In the genomic region with DNA sequence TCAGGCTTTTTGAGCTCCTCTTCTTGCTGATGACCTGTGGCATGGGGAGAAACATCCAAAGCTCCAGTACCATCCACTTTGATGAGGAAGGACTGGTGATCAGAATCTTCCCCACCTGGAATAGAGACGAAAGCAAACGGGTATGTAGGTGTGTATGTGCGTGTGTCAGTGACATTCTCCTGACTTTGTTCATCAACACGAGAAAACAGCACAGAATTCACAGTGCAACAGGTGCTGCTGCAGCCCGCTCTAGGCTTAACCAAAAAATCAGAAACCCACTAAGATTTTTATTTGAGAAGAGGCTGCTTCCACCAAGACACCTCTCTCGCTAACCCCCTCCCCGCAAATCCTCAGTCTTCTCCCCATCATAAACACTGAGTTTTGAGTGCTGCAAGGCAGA, we compare ENCODE assay signal across 25 cellular contexts.
"Had no signal": no experiment of that assay in that cellular context is flagged by ENCODE, and none has a peak within 500 bp of the region (broad histone marks: within the 10 kb centered on the region; RNA-seq: fewer than 3 reads in every experiment).

No MANE protein-coding gene starts in this region.

- H3K27me3 ChIP-seq: ovary, right atrium auricular region, right lobe of liver, tibial nerve, vagina had no signal

- H3K27ac ChIP-seq: left lung, lower lobe of right lung, ovary, right atrium auricular region, right lobe of liver, tibial nerve, vagina had no signal

- H3K4me3 ChIP-seq: left lung, lower lobe of right lung, ovary, right atrium auricular region, right lobe of liver, smooth muscle cell, tibial nerve, vagina had no signal

- H3K4me1 Mint-ChIP-seq: immature natural killer cell; stimulated activated naive CD8-positive, alpha-beta T cell treated with anti-CD3 and anti-CD28 coated beads, Interleukin-15, amount 100 ng/mL, for 72 hours had no signal

- H3K36me3 ChIP-seq: left lung, lower lobe of right lung, ovary, right atrium auricular region, right lobe of liver, tibial nerve, vagina had no signal

- H3K4me1 ChIP-seq: lower lobe of right lung, right lobe of liver, vagina had no signal

- DNase-seq: immature natural killer cell; kidney; left colon; left lung; lower lobe of right lung; mammary epithelial cell; mesenchymal stem cell; naive thymus-derived CD8-positive, alpha-beta T cell; ovary; right lobe of liver; stimulated activated CD4-positive, alpha-beta T cell treated with anti-CD3 and anti-CD28 coated beads, Interleukin-1b, Interleukin-23, amount 100 ng/mL, for 48 hours; stimulated activated CD4-positive, alpha-beta T cell treated with anti-CD3 and anti-CD28 coated beads, Interleukin-2, amount 100 ng/mL, for 48 hours; stimulated activated CD4-positive, alpha-beta T cell treated with anti-CD3 and anti-CD28 coated beads, Interleukin-4, amount 100 ng/mL, for 4 hours; stimulated activated CD8-positive, alpha-beta memory T cell treated with anti-CD3 and anti-CD28 coated beads, Interleukin-4, amount 100 ng/mL, for 48 hours; stimulated activated naive CD4-positive, alpha-beta T cell treated with Interleukin-2 at 50 U/mL for 16 hours; stimulated activated naive CD8-positive, alpha-beta T cell treated with anti-CD3 and anti-CD28 coated beads, Interleukin-15, amount 100 ng/mL, for 72 hours; substantia nigra had no signal

- H3K9me3 ChIP-seq: left lung, lower lobe of right lung, ovary, right atrium auricular region, right lobe of liver, tibial nerve, vagina had no signal

- H3K4me3 Mint-ChIP-seq: immature natural killer cell; naive thymus-derived CD8-positive, alpha-beta T cell; neural crest cell; stimulated activated memory B cell treated with anti-CD40 and anti-IgM and Interleukin-4, amounts not matched to agents 10 μg/mL and 1 μg/mL and 100 μg/mL, for 72 hours; stimulated activated naive CD8-positive, alpha-beta T cell treated with anti-CD3 and anti-CD28 coated beads, Interleukin-15, amount 100 ng/mL, for 72 hours; type B pancreatic cell had no signal

- H3K36me3 Mint-ChIP-seq: immature natural killer cell; naive thymus-derived CD8-positive, alpha-beta T cell; stimulated activated memory B cell treated with anti-CD40 and anti-IgM and Interleukin-4, amounts not matched to agents 10 μg/mL and 1 μg/mL and 100 μg/mL, for 72 hours; type B pancreatic cell had no signal

- H3K9me3 Mint-ChIP-seq: immature natural killer cell; naive thymus-derived CD8-positive, alpha-beta T cell; neural crest cell; stimulated activated memory B cell treated with anti-CD40 and anti-IgM and Interleukin-4, amounts not matched to agents 10 μg/mL and 1 μg/mL and 100 μg/mL, for 72 hours; stimulated activated naive CD8-positive, alpha-beta T cell treated with anti-CD3 and anti-CD28 coated beads, Interleukin-15, amount 100 ng/mL, for 72 hours; type B pancreatic cell had no signal

- H3K27ac Mint-ChIP-seq: immature natural killer cell; progenitor cell of endocrine pancreas; stimulated activated memory B cell treated with anti-CD40 and anti-IgM and Interleukin-4, amounts not matched to agents 10 μg/mL and 1 μg/mL and 100 μg/mL, for 72 hours; stimulated activated naive CD8-positive, alpha-beta T cell treated with anti-CD3 and anti-CD28 coated beads, Interleukin-15, amount 100 ng/mL, for 72 hours; type B pancreatic cell had no signal

- ATAC-seq: left colon; left lung; lower lobe of right lung; naive thymus-derived CD8-positive, alpha-beta T cell; right lobe of liver; stimulated activated memory B cell treated with anti-CD40 and anti-IgM and Interleukin-4, amounts not matched to agents 10 μg/mL and 1 μg/mL and 100 μg/mL, for 72 hours; stimulated activated naive CD8-positive, alpha-beta T cell treated with anti-CD3 and anti-CD28 coated beads, Interleukin-15, amount 100 ng/mL, for 72 hours had no signal
